In genomic region chr7:105806592-105807266, GRCh38 we compare ENCODE assay signal across 9 cellular contexts.
DNase-seq lines count a peak whose midpoint lies in the region; ATAC-seq and TF ChIP-seq lines count a peak whose summit lies in the region.
"Had no signal": no experiment of that assay in that cellular context is flagged by ENCODE, and none has a peak within 500 bp of the region (broad histone marks: within the 10 kb centered on the region; RNA-seq: fewer than 3 reads in every experiment).

No MANE protein-coding gene starts in this region.

- ATAC-seq in GM21576 (IDR thresholded peaks at IDR 0.05; ENCODE audit: unreplicated experiment), result peak; percentile 42
- ATAC-seq in HG03457 (IDR thresholded peaks at IDR 0.05; ENCODE audit: unreplicated experiment), result no peak
- no peak for ATAC-seq in GM19397 (IDR thresholded peaks at IDR 0.05; ENCODE audit: unreplicated experiment)

- H3K27ac ChIP-seq in C4-2B, result peak overlapping the region; percentile 8; the same call in 1 of the 2 replicates
- H3K27ac ChIP-seq: epithelial cell of prostate had no signal

- H3K4me3 ChIP-seq in fibroblast of pulmonary artery (replicated peaks; ENCODE audit: low read depth, low read length), result no peak overlapping the region

- no peak for TF ChIP-seq CTCF in C4-2B (conservative IDR thresholded peaks at IDR 0.05)
- TF ChIP-seq CTCF in fibroblast of pulmonary artery (IDR thresholded peaks at IDR 0.05; ENCODE audit: low read length, missing control alignments), result no peak

- DNase-seq in MV-4-11 (lab: John Stamatoyannopoulos, UW), result peak; percentile 72
- peak; percentile 53 for DNase-seq in activated CD8-positive, alpha-beta memory T cell treated with anti-CD3 and anti-CD28 coated beads, Interleukin-2, amount 50 U/mL, for 24 hours (ENCODE audit: extremely low read depth)
- peak; percentile 65 for DNase-seq in fibroblast of pulmonary artery (ENCODE audit: low read depth)
- peak; percentile 57 for DNase-seq in stimulated activated CD8-positive, alpha-beta memory T cell treated with anti-CD3 and anti-CD28 coated beads, Interleukin-12 subunit alpha, Interleukin-12 subunit beta, amount 100 ng/mL, for 24 hours (ENCODE audit: extremely low read depth)
